1 cellular context compared by ENCODE assay signal in the genomic region with DNA sequence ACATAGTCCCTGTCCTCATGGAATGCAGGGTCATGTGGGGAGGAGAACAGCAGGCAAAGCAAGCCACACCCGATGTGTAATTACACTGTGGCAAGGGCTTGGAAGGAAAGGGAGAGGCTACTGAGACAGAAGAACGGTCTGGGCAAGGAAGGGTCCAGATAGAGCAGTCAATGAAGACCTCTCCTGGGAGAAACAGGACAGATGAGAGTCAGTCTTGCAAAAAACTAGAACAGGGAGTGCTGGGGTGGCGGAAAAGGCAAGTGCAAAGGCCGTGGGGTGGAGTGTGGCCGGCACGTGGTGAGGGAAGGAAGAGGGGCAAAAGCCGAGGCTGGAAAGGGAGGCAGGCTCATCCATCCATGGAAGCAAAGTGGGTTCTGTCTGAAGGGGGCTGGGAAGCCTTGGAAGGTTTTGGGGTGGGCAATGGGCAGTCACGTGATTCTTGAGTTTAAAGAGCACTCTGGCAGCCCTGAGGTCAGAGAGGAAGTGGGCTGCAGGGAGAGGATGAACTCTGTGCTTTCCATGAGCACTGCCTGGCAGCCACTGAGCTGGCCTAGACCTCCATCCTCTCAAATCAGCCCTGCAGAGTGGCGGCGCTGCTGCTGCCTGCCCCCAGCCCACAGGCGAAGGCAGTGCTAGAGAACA.
TF ChIP-seq lines count a peak whose summit lies in the region.

No MANE protein-coding gene starts in this region.

TF ChIP-seq in HepG2, 621 proteins besides CTCF, POLR2A, EP300 and RAD21 (continued from another document):
- no peak for TF ChIP-seq HNF1A (IDR thresholded peaks at IDR 0.05; ENCODE audit: low read depth)
- no peak for TF ChIP-seq HNF1A (CRISPR knock-in tag; IDR thresholded peaks at IDR 0.05; ENCODE audit: borderline replicate concordance)
- TF ChIP-seq ARID5B (CRISPR knock-in tag; IDR thresholded peaks at IDR 0.05): peak; percentile 78
- TF ChIP-seq ZBTB10 (CRISPR knock-in tag; IDR thresholded peaks at IDR 0.05; ENCODE audit: borderline replicate concordance): no peak; the same call in 1 of the 2 replicates
- 0 out of 2 replicates have a peak, but pooled peaks have one; percentile 49 for TF ChIP-seq ZBTB49 (CRISPR knock-in tag; IDR thresholded peaks at IDR 0.05; ENCODE audit: borderline replicate concordance)
- TF ChIP-seq HDAC1 (CRISPR knock-in tag; IDR thresholded peaks at IDR 0.05): peak; percentile 57; the same call in 1 of the 2 replicates
- TF ChIP-seq ZNF766 (CRISPR knock-in tag; IDR thresholded peaks at IDR 0.05; ENCODE audit: borderline replicate concordance): no peak
- TF ChIP-seq ZSCAN9 (CRISPR knock-in tag; IDR thresholded peaks at IDR 0.05; ENCODE audit: borderline replicate concordance): 0 out of 2 replicates have a peak, but pooled peaks have one; percentile 57
- no peak; the same call in 1 of the 2 replicates for TF ChIP-seq ZNF556 (CRISPR knock-in tag; IDR thresholded peaks at IDR 0.05; ENCODE audit: borderline replicate concordance)
- TF ChIP-seq, protein P1, sequence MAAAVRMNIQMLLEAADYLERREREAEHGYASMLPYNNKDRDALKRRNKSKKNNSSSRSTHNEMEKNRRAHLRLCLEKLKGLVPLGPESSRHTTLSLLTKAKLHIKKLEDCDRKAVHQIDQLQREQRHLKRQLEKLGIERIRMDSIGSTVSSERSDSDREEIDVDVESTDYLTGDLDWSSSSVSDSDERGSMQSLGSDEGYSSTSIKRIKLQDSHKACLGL (CRISPR knock-in tag; IDR thresholded peaks at IDR 0.05): peak; percentile 60; the same call in 1 of the 2 replicates
- TF ChIP-seq XRCC5 (optimal IDR thresholded peaks at IDR 0.05; ENCODE audit: low read length): no peak
- TF ChIP-seq, protein P2, sequence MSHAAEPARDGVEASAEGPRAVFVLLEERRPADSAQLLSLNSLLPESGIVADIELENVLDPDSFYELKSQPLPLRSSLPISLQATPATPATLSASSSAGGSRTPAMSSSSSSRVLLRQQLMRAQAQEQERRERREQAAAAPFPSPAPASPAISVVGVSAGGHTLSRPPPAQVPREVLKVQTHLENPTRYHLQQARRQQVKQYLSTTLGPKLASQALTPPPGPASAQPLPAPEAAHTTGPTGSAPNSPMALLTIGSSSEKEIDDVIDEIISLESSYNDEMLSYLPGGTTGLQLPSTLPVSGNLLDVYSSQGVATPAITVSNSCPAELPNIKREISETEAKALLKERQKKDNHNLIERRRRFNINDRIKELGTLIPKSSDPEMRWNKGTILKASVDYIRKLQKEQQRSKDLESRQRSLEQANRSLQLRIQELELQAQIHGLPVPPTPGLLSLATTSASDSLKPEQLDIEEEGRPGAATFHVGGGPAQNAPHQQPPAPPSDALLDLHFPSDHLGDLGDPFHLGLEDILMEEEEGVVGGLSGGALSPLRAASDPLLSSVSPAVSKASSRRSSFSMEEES (CRISPR knock-in tag; IDR thresholded peaks at IDR 0.05): peak; percentile 91
- no peak; the same call in 1 of the 2 replicates for TF ChIP-seq ZNF253 (CRISPR knock-in tag; IDR thresholded peaks at IDR 0.05; ENCODE audit: borderline replicate concordance)
- no peak for TF ChIP-seq HNRNPL (IDR thresholded peaks at IDR 0.05; ENCODE audit: low read depth, low read length)
- TF ChIP-seq AKAP8 (CRISPR knock-in tag; IDR thresholded peaks at IDR 0.05): no peak
- no peak for TF ChIP-seq CCAR2 (optimal IDR thresholded peaks at IDR 0.05; ENCODE audit: low read depth, low read length)
- TF ChIP-seq CENPT (CRISPR knock-in tag; IDR thresholded peaks at IDR 0.05; ENCODE audit: low read depth): no peak; the same call in 1 of the 2 replicates
- peak; percentile 68; the same call in 1 of the 2 replicates for TF ChIP-seq KDM1A (CRISPR knock-in tag; IDR thresholded peaks at IDR 0.05)
- TF ChIP-seq KLF6 (CRISPR knock-in tag; IDR thresholded peaks at IDR 0.05): peak; percentile 62; the same call in 1 of the 2 replicates
- TF ChIP-seq, protein P3, sequence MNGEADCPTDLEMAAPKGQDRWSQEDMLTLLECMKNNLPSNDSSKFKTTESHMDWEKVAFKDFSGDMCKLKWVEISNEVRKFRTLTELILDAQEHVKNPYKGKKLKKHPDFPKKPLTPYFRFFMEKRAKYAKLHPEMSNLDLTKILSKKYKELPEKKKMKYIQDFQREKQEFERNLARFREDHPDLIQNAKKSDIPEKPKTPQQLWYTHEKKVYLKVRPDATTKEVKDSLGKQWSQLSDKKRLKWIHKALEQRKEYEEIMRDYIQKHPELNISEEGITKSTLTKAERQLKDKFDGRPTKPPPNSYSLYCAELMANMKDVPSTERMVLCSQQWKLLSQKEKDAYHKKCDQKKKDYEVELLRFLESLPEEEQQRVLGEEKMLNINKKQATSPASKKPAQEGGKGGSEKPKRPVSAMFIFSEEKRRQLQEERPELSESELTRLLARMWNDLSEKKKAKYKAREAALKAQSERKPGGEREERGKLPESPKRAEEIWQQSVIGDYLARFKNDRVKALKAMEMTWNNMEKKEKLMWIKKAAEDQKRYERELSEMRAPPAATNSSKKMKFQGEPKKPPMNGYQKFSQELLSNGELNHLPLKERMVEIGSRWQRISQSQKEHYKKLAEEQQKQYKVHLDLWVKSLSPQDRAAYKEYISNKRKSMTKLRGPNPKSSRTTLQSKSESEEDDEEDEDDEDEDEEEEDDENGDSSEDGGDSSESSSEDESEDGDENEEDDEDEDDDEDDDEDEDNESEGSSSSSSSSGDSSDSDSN (CRISPR knock-in tag; IDR thresholded peaks at IDR 0.05): 0 out of 2 replicates have a peak, but pooled peaks have one; percentile 9
